ENCODE assay signal across 1 cellular context in the genomic region with DNA sequence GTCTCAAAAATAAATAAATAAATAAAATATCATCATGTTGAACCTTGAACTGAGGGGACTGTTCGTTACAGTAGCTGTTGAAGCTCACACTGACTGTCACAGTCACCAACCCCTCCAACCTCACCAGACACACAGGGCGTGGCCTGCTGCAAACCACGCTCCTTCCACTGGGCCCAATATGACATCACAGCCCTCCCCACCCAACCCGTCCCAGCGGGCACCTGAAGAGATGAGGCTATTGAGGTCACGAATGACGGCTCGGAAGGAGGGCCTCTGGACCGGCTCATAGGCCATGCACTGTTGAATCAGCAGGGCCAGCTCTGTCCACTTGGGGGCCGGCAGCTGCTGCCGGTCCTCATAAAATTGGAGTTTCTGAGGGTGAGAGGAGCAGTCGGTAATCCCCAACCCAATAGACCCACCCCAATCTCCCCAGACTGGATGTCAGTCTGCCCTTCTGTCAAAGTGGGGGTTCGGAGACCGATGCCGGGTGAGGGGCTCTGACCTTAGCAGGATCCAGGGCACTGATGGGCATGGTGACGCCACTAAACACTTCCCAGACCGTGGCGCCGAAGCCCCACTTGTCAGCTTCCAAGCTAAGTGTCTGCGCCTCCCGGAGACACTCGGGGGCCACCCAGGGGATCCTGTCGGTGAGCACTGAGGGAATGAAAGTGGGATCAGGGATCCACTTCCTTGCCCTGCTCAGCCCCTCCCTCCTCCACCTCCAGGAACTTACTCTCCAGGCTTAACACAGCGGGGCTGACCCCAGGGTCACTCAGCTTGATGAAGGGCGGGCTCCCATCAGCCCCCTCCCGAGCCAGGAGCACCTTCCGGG.
TF ChIP-seq lines count a peak whose summit lies in the region.

No MANE protein-coding gene starts in this region.

TF ChIP-seq in IMR-90, 13 proteins besides CTCF, POLR2A, EP300 and RAD21:
- no peak for TF ChIP-seq BHLHE40 (IDR thresholded peaks at IDR 0.05; ENCODE audit: low read depth, low read length)
- TF ChIP-seq MAFK (IDR thresholded peaks at IDR 0.05; ENCODE audit: low read depth, low read length) = no peak
- no peak for TF ChIP-seq CHD1 (IDR thresholded peaks at IDR 0.05; ENCODE audit: low read depth, low read length)
- no peak for TF ChIP-seq NFE2L2 (IDR thresholded peaks at IDR 0.05; ENCODE audit: low read depth, low read length)
- no peak for TF ChIP-seq FOS (IDR thresholded peaks at IDR 0.05; ENCODE audit: low read depth, low read length)
- TF ChIP-seq, protein P1, sequence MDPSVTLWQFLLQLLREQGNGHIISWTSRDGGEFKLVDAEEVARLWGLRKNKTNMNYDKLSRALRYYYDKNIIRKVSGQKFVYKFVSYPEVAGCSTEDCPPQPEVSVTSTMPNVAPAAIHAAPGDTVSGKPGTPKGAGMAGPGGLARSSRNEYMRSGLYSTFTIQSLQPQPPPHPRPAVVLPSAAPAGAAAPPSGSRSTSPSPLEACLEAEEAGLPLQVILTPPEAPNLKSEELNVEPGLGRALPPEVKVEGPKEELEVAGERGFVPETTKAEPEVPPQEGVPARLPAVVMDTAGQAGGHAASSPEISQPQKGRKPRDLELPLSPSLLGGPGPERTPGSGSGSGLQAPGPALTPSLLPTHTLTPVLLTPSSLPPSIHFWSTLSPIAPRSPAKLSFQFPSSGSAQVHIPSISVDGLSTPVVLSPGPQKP (IDR thresholded peaks at IDR 0.05; ENCODE audit: borderline replicate concordance, low read depth, low read length) = no peak
- no peak for TF ChIP-seq SMC3 (IDR thresholded peaks at IDR 0.05; ENCODE audit: low read depth, low read length)
- no peak for TF ChIP-seq MXI1 (IDR thresholded peaks at IDR 0.05; ENCODE audit: borderline replicate concordance, low read depth, low read length)
- no peak for TF ChIP-seq CEBPB (IDR thresholded peaks at IDR 0.05; ENCODE audit: low read depth, low read length)
- TF ChIP-seq MAZ (IDR thresholded peaks at IDR 0.05; ENCODE audit: borderline replicate concordance, low read depth, low read length) = no peak
- no peak for TF ChIP-seq RCOR1 (IDR thresholded peaks at IDR 0.05; ENCODE audit: insufficient replicate concordance, low read length)
- TF ChIP-seq, protein P2, sequence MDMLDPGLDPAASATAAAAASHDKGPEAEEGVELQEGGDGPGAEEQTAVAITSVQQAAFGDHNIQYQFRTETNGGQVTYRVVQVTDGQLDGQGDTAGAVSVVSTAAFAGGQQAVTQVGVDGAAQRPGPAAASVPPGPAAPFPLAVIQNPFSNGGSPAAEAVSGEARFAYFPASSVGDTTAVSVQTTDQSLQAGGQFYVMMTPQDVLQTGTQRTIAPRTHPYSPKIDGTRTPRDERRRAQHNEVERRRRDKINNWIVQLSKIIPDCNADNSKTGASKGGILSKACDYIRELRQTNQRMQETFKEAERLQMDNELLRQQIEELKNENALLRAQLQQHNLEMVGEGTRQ (IDR thresholded peaks at IDR 0.05; ENCODE audit: low read depth, low read length) = no peak
- TF ChIP-seq RFX5 (IDR thresholded peaks at IDR 0.05; ENCODE audit: low read depth, low read length) = no peak
